In the genomic region with DNA sequence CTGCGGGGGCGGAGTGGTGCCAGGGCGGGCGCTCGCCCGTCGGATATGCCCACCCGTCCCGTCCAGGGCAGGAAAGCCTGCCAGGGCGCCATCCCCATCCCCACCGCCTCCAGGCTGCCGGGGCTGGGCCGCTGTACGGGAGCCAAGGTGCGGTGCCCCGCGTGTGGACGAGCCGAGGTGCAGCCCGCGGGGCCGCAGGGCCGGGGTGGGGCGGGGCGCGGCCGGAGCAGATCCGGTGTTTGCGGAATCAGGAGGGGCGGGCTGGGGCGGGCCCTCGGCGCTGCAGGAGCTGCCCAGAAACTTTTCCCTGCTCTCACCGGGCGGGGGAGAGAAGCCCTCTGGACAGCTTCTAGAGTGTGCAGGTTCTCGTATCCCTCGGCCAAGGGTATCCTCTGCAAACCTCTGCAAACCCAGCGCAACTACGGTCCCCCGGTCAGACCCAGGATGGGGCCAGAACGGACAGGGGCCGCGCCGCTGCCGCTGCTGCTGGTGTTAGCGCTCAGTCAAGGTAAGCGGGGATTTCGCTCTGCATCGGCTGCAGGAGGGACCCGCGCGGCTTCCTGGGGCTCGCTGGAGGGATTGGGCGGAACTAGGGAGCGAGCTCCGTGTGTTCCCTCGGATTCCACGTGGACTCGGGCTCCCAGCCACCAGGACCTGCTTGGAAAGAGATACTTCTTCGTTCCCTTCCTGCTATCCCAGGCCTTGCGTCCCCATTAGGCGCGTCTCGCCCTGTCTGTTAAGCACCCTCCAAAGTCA, we compare ENCODE assay signal across 1 cellular context.
A peak's percentile ranks its signal among the peaks of the same experiment; 100 is the strongest.
TF ChIP-seq lines count a peak whose summit lies in the region.

A gene (plus strand): TSS at position 328 of the 756 bp plus-strand sequence. CDS start 117 bp downstream, at position 445.

TF ChIP-seq in HepG2, 621 proteins besides CTCF, POLR2A, EP300 and RAD21 (continued from another document and continues in another):
- TF ChIP-seq HOXA5 (CRISPR knock-in tag; IDR thresholded peaks at IDR 0.05) (peak; percentile 54), HOXA9 (CRISPR knock-in tag; IDR thresholded peaks at IDR 0.05; ENCODE audit: borderline replicate concordance) (0 out of 2 replicates have a peak, but pooled peaks have one; percentile 41), ZNF343 (CRISPR knock-in tag; IDR thresholded peaks at IDR 0.05) (no peak; the same call in 1 of the 2 replicates), HNF4A (CRISPR knock-in tag; IDR thresholded peaks at IDR 0.05) (no peak), FOSL1 (CRISPR knock-in tag; IDR thresholded peaks at IDR 0.05; ENCODE audit: borderline replicate concordance) (no peak), ZNF891 (CRISPR knock-in tag; IDR thresholded peaks at IDR 0.05) (no peak; the same call in 1 of the 2 replicates), ZNF749 (CRISPR knock-in tag; IDR thresholded peaks at IDR 0.05; ENCODE audit: borderline replicate concordance) (no peak; the same call in 1 of the 2 replicates), ZNF33B (CRISPR knock-in tag; IDR thresholded peaks at IDR 0.05) (no peak), ETV6 (CRISPR knock-in tag; conservative IDR thresholded peaks at IDR 0.05) (no peak), KDM5B (CRISPR knock-in tag; IDR thresholded peaks at IDR 0.05; ENCODE audit: borderline replicate concordance) (peak; percentile 64; the same call in 1 of the 2 replicates), ZNF766 (CRISPR knock-in tag; IDR thresholded peaks at IDR 0.05; ENCODE audit: borderline replicate concordance) (no peak), CEBPB (IDR thresholded peaks at IDR 0.05; ENCODE audit: borderline replicate concordance, low read depth, low read length) (no peak), KLF12 (CRISPR knock-in tag; IDR thresholded peaks at IDR 0.05; ENCODE audit: borderline replicate concordance) (no peak), LCORL (IDR thresholded peaks at IDR 0.05) (no peak), LCORL (CRISPR knock-in tag; IDR thresholded peaks at IDR 0.05) (no peak), ZNF772 (CRISPR knock-in tag; IDR thresholded peaks at IDR 0.05) (peak; percentile 70), ZSCAN31 (CRISPR knock-in tag; IDR thresholded peaks at IDR 0.05; ENCODE audit: low read depth) (peak; percentile 66; the same call in 1 of the 2 replicates), CENPT (CRISPR knock-in tag; IDR thresholded peaks at IDR 0.05; ENCODE audit: low read depth) (peak; percentile 8; the same call in 1 of the 2 replicates), REXO4 (CRISPR knock-in tag; IDR thresholded peaks at IDR 0.05; ENCODE audit: borderline replicate concordance) (no peak), ZNF549 (CRISPR knock-in tag; IDR thresholded peaks at IDR 0.05) (no peak), ZBTB8A (CRISPR knock-in tag; IDR thresholded peaks at IDR 0.05; ENCODE audit: borderline replicate concordance, low read depth) (no peak), ZNF337 (CRISPR knock-in tag; IDR thresholded peaks at IDR 0.05; ENCODE audit: borderline replicate concordance, low read depth) (no peak; the same call in 1 of the 2 replicates), KAT8 (CRISPR knock-in tag; IDR thresholded peaks at IDR 0.05) (peak; percentile 27; the same call in 1 of the 2 replicates), ZNF589 (CRISPR knock-in tag; conservative IDR thresholded peaks at IDR 0.05) (peak; percentile 84; the same call in 1 of the 2 replicates), HDAC1 (CRISPR knock-in tag; IDR thresholded peaks at IDR 0.05) (peak; percentile 30), ZSCAN12 (CRISPR knock-in tag; IDR thresholded peaks at IDR 0.05) (no peak)
- TF ChIP-seq, protein P1, sequence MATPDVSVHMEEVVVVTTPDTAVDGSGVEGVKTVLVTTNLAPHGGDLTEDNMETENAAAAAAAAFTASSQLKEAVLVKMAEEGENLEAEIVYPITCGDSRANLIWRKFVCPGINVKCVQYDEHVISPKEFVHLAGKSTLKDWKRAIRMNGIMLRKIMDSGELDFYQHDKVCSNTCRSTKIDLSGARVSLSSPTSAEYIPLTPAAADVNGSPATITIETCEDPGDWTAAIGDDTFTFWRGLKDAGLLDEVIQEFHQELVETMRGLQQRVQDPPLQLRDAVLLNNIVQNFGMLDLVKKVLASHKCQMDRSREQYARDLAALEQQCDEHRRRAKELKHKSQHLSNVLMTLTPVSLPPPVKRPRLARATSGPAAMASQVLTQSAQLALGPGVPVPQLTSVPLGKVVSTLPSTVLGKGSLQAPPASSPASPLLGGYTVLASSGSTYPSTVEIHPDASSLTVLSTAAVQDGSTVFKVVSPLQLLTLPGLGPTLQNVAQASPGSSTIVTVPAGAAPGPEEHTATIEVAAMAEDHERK (CRISPR knock-in tag; IDR thresholded peaks at IDR 0.05; ENCODE audit: low read depth): no peak
- TF ChIP-seq, protein P2, sequence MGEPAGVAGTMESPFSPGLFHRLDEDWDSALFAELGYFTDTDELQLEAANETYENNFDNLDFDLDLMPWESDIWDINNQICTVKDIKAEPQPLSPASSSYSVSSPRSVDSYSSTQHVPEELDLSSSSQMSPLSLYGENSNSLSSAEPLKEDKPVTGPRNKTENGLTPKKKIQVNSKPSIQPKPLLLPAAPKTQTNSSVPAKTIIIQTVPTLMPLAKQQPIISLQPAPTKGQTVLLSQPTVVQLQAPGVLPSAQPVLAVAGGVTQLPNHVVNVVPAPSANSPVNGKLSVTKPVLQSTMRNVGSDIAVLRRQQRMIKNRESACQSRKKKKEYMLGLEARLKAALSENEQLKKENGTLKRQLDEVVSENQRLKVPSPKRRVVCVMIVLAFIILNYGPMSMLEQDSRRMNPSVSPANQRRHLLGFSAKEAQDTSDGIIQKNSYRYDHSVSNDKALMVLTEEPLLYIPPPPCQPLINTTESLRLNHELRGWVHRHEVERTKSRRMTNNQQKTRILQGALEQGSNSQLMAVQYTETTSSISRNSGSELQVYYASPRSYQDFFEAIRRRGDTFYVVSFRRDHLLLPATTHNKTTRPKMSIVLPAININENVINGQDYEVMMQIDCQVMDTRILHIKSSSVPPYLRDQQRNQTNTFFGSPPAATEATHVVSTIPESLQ (CRISPR knock-in tag; conservative IDR thresholded peaks at IDR 0.05): no peak
- TF ChIP-seq, protein P3, sequence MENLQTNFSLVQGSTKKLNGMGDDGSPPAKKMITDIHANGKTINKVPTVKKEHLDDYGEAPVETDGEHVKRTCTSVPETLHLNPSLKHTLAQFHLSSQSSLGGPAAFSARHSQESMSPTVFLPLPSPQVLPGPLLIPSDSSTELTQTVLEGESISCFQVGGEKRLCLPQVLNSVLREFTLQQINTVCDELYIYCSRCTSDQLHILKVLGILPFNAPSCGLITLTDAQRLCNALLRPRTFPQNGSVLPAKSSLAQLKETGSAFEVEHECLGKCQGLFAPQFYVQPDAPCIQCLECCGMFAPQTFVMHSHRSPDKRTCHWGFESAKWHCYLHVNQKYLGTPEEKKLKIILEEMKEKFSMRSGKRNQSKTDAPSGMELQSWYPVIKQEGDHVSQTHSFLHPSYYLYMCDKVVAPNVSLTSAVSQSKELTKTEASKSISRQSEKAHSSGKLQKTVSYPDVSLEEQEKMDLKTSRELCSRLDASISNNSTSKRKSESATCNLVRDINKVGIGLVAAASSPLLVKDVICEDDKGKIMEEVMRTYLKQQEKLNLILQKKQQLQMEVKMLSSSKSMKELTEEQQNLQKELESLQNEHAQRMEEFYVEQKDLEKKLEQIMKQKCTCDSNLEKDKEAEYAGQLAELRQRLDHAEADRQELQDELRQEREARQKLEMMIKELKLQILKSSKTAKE (CRISPR knock-in tag; IDR thresholded peaks at IDR 0.05; ENCODE audit: borderline replicate concordance): peak; percentile 64
- TF ChIP-seq, protein P4, sequence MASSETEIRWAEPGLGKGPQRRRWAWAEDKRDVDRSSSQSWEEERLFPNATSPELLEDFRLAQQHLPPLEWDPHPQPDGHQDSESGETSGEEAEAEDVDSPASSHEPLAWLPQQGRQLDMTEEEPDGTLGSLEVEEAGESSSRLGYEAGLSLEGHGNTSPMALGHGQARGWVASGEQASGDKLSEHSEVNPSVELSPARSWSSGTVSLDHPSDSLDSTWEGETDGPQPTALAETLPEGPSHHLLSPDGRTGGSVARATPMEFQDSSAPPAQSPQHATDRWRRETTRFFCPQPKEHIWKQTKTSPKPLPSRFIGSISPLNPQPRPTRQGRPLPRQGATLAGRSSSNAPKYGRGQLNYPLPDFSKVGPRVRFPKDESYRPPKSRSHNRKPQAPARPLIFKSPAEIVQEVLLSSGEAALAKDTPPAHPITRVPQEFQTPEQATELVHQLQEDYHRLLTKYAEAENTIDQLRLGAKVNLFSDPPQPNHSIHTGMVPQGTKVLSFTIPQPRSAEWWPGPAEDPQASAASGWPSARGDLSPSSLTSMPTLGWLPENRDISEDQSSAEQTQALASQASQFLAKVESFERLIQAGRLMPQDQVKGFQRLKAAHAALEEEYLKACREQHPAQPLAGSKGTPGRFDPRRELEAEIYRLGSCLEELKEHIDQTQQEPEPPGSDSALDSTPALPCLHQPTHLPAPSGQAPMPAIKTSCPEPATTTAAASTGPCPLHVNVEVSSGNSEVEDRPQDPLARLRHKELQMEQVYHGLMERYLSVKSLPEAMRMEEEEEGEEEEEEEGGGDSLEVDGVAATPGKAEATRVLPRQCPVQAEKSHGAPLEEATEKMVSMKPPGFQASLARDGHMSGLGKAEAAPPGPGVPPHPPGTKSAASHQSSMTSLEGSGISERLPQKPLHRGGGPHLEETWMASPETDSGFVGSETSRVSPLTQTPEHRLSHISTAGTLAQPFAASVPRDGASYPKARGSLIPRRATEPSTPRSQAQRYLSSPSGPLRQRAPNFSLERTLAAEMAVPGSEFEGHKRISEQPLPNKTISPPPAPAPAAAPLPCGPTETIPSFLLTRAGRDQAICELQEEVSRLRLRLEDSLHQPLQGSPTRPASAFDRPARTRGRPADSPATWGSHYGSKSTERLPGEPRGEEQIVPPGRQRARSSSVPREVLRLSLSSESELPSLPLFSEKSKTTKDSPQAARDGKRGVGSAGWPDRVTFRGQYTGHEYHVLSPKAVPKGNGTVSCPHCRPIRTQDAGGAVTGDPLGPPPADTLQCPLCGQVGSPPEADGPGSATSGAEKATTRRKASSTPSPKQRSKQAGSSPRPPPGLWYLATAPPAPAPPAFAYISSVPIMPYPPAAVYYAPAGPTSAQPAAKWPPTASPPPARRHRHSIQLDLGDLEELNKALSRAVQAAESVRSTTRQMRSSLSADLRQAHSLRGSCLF (CRISPR knock-in tag; IDR thresholded peaks at IDR 0.05; ENCODE audit: borderline replicate concordance): no peak
- TF ChIP-seq, protein P5, sequence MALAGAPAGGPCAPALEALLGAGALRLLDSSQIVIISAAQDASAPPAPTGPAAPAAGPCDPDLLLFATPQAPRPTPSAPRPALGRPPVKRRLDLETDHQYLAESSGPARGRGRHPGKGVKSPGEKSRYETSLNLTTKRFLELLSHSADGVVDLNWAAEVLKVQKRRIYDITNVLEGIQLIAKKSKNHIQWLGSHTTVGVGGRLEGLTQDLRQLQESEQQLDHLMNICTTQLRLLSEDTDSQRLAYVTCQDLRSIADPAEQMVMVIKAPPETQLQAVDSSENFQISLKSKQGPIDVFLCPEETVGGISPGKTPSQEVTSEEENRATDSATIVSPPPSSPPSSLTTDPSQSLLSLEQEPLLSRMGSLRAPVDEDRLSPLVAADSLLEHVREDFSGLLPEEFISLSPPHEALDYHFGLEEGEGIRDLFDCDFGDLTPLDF (CRISPR knock-in tag; IDR thresholded peaks at IDR 0.05): no peak
- TF ChIP-seq, protein P6, sequence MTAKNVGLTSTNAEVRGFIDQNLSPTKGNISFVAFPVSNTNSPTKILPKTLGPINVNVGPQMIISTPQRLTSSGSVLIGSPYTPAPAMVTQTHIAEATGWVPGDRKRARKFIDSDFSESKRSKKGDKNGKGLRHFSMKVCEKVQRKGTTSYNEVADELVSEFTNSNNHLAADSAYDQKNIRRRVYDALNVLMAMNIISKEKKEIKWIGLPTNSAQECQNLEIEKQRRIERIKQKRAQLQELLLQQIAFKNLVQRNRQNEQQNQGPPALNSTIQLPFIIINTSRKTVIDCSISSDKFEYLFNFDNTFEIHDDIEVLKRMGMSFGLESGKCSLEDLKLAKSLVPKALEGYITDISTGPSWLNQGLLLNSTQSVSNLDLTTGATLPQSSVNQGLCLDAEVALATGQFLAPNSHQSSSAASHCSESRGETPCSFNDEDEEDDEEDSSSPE (CRISPR knock-in tag; IDR thresholded peaks at IDR 0.05): 0 out of 2 replicates have a peak, but pooled peaks have one; percentile 18
- TF ChIP-seq, protein P7, sequence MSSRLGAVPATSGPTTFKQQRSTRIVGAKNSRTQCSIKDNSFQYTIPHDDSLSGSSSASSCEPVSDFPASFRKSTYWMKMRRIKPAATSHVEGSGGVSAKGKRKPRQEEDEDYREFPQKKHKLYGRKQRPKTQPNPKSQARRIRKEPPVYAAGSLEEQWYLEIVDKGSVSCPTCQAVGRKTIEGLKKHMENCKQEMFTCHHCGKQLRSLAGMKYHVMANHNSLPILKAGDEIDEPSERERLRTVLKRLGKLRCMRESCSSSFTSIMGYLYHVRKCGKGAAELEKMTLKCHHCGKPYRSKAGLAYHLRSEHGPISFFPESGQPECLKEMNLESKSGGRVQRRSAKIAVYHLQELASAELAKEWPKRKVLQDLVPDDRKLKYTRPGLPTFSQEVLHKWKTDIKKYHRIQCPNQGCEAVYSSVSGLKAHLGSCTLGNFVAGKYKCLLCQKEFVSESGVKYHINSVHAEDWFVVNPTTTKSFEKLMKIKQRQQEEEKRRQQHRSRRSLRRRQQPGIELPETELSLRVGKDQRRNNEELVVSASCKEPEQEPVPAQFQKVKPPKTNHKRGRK (CRISPR knock-in tag; IDR thresholded peaks at IDR 0.05): peak; percentile 63; the same call in 1 of the 2 replicates
- TF ChIP-seq, protein P8, sequence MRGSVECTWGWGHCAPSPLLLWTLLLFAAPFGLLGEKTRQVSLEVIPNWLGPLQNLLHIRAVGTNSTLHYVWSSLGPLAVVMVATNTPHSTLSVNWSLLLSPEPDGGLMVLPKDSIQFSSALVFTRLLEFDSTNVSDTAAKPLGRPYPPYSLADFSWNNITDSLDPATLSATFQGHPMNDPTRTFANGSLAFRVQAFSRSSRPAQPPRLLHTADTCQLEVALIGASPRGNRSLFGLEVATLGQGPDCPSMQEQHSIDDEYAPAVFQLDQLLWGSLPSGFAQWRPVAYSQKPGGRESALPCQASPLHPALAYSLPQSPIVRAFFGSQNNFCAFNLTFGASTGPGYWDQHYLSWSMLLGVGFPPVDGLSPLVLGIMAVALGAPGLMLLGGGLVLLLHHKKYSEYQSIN (CRISPR knock-in tag; IDR thresholded peaks at IDR 0.05; ENCODE audit: borderline replicate concordance): no peak
- TF ChIP-seq, protein P9, sequence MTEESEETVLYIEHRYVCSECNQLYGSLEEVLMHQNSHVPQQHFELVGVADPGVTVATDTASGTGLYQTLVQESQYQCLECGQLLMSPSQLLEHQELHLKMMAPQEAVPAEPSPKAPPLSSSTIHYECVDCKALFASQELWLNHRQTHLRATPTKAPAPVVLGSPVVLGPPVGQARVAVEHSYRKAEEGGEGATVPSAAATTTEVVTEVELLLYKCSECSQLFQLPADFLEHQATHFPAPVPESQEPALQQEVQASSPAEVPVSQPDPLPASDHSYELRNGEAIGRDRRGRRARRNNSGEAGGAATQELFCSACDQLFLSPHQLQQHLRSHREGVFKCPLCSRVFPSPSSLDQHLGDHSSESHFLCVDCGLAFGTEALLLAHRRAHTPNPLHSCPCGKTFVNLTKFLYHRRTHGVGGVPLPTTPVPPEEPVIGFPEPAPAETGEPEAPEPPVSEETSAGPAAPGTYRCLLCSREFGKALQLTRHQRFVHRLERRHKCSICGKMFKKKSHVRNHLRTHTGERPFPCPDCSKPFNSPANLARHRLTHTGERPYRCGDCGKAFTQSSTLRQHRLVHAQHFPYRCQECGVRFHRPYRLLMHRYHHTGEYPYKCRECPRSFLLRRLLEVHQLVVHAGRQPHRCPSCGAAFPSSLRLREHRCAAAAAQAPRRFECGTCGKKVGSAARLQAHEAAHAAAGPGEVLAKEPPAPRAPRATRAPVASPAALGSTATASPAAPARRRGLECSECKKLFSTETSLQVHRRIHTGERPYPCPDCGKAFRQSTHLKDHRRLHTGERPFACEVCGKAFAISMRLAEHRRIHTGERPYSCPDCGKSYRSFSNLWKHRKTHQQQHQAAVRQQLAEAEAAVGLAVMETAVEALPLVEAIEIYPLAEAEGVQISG (CRISPR knock-in tag; IDR thresholded peaks at IDR 0.05): peak; percentile 56; the same call in 1 of the 2 replicates
